In the genomic region with DNA sequence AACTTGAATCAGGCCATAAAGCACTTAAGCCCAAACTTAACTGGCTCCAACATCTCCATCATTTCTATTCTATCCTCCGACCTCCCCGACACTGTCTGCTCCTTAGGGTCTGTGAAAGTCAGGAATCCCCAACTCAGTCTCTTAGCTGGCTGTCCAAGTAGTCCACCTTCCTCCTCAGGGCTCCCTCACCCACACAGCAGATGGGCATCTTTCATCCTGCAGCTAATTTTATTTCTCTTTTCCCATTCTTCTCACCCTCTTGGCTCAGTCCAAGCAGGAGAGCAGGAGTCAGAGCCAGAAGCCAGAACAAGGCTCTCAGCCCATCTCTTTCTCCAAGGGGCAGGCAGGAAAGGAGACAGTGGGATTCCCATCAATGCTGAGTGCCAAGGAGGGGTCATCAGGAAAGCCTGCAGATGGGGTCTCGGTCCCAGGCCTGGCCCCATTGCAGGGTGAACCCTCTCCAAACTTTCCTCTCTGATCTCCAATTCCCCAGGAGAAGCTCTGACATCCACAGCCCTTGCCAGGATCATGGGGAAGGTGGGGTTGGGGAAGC, we compare ENCODE assay signal across 1 cellular context.
TF ChIP-seq lines count a peak whose summit lies in the region.

No MANE protein-coding gene starts in this region.

TF ChIP-seq in GM12891, 5 proteins besides CTCF, POLR2A, EP300 and RAD21:
- TF ChIP-seq POLR2AphosphoS5 (IDR thresholded peaks at IDR 0.05; ENCODE audit: low read depth, low read length), result no peak
- no peak for TF ChIP-seq PAX5 (IDR thresholded peaks at IDR 0.05; ENCODE audit: insufficient read depth, low read length, severe bottlenecking)
- no peak for TF ChIP-seq POU2F2 (IDR thresholded peaks at IDR 0.05; ENCODE audit: low read depth, low read length)
- no peak for TF ChIP-seq SPI1 (IDR thresholded peaks at IDR 0.05; ENCODE audit: low read depth, low read length)
- no peak for TF ChIP-seq TAF1 (IDR thresholded peaks at IDR 0.05; ENCODE audit: low read depth, low read length)
